ENCODE assay signal across 8 cellular contexts in genomic region chr15:78065973-78066946, GRCh38. TPM values are rescaled to one million over a fixed set of nuclear protein-coding genes. Genes with fewer than 3 reads are reported as not detected.
DNase-seq lines count a peak whose midpoint lies in the region; ATAC-seq and TF ChIP-seq lines count a peak whose summit lies in the region.

No MANE protein-coding gene starts in this region.

- intact Hi-C loops in CD8-positive, alpha-beta T cell (cut with DNase I, micrococcal nuclease): no loop called here
- intact Hi-C loops in vagina (cut with DNase I): no loop called here

- H3K4me1 Mint-ChIP-seq in CD8-positive, alpha-beta T cell (ENCODE audit: low read depth): peaks cover 20% of the 10 kb centered on the region
- H3K4me1 Mint-ChIP-seq in endodermal cell: peaks cover 44% of the 10 kb centered on the region

- no peaks in the 10 kb centered on the region for H3K36me3 ChIP-seq in CD8-positive, alpha-beta T cell (ENCODE audit: insufficient read depth, low read length)
- H3K36me3 ChIP-seq in vagina (no peaks in the 10 kb centered on the region), endodermal cell (ENCODE audit: control insufficient read depth, insufficient read depth, low read length) (no peaks in the 10 kb centered on the region)

- TF ChIP-seq POLR2A in vagina (IDR thresholded peaks at IDR 0.05): no peak

- H3K36me3 Mint-ChIP-seq in CD8-positive, alpha-beta T cell: peaks cover under 1% of the 10 kb centered on the region
- no peaks in the 10 kb centered on the region for H3K36me3 Mint-ChIP-seq in endodermal cell (ENCODE audit: low read depth)

- H3K27ac ChIP-seq in CD8-positive, alpha-beta T cell (ENCODE audit: low read depth, low read length): peak overlapping the region; percentile 1
- H3K27ac ChIP-seq in vagina (peak overlapping the region; percentile 87), endodermal cell (ENCODE audit: low read depth, low read length) (no peak overlapping the region)

- no peaks in the 10 kb centered on the region for H3K9me3 ChIP-seq in CD8-positive, alpha-beta T cell (ENCODE audit: low read length)
- H3K9me3 ChIP-seq in vagina (no peaks in the 10 kb centered on the region), endodermal cell (ENCODE audit: control insufficient read depth, low read length) (no peaks in the 10 kb centered on the region)

- CTCF ChIA-PET in CD8-positive, alpha-beta T cell (lab: Charles Lee): interaction anchor here (0.7 to 4.3 kb wide), 9 partner anchors 10 to 42 kb away, joined by 3 to 24 read pairs (median 4); no protein-coding TSS in a partner anchor

- no peaks in the 10 kb centered on the region for H3K27me3 ChIP-seq in CD8-positive, alpha-beta T cell (ENCODE audit: insufficient read depth, low read length)
- H3K27me3 ChIP-seq in vagina: no peaks in the 10 kb centered on the region
- H3K27me3 ChIP-seq in endodermal cell (ENCODE audit: control insufficient read depth, insufficient read depth, low read length, poor library complexity, severe bottlenecking): peaks cover 48% of the 10 kb centered on the region

- no peaks in the 10 kb centered on the region for H3K9me3 Mint-ChIP-seq in CD8-positive, alpha-beta T cell
- no peaks in the 10 kb centered on the region for H3K9me3 Mint-ChIP-seq in endodermal cell

- H3K27ac Mint-ChIP-seq in CD8-positive, alpha-beta T cell: no peak overlapping the region
- no peak overlapping the region for H3K27ac Mint-ChIP-seq in endodermal cell

- H3K27me3 Mint-ChIP-seq in CD8-positive, alpha-beta T cell (ENCODE audit: low read depth): no peaks in the 10 kb centered on the region
- H3K27me3 Mint-ChIP-seq in endodermal cell (ENCODE audit: insufficient read depth): peaks cover 7% of the 10 kb centered on the region

- no peak overlapping the region for H3K9ac ChIP-seq in endodermal cell (ENCODE audit: extremely low read depth, low read length, poor library complexity, severe bottlenecking)

- H3K4me3 Mint-ChIP-seq in CD8-positive, alpha-beta T cell: peak overlapping the region; percentile 76
- H3K4me3 Mint-ChIP-seq in endodermal cell: no peak overlapping the region

- POLR2A ChIA-PET in CD8-positive, alpha-beta T cell (lab: Charles Lee): interaction anchor here (0.5 to 5.0 kb wide), 5 partner anchors 9 to 53 kb away, joined by 3 to 52 read pairs (median 37); no protein-coding TSS in a partner anchor

- no peak for DNase-seq in CD8-positive, alpha-beta T cell
- peak; percentile 67 for DNase-seq in NAMALWA (ENCODE audit: low spot score)
- DNase-seq in glomerular visceral epithelial cell (ENCODE audit: extremely low spot score): peak; percentile 65
- DNase-seq in vagina (ENCODE audit: extremely low spot score in 2 of 2): no peak
- DNase-seq in endodermal cell: no peak
- DNase-seq in NCI-H526 (lab: John Stamatoyannopoulos, UW): no peak
- no peak for DNase-seq in activated effector memory CD4-positive, alpha-beta T cell treated with Interleukin-2 at 50 U/mL for 16 hours

- TF ChIP-seq CTCF in CD8-positive, alpha-beta T cell (IDR thresholded peaks at IDR 0.05): no peak
- TF ChIP-seq CTCF in vagina (IDR thresholded peaks at IDR 0.05) (no peak), endodermal cell (conservative IDR thresholded peaks at IDR 0.05) (no peak)

- WGBS in endodermal cell (ENCODE audit: insufficient coverage in 1 of 2, insufficient read length in 1 of 2), 2 experiments: 81 to 82% methylated on average over 4 to 7 of the region's 7 CpGs

- peaks cover 92% of the 10 kb centered on the region for H3K4me1 ChIP-seq in CD8-positive, alpha-beta T cell (ENCODE audit: insufficient read depth, low read length)
- peaks cover 98% of the 10 kb centered on the region for H3K4me1 ChIP-seq in vagina
- peaks cover 2% of the 10 kb centered on the region for H3K4me1 ChIP-seq in endodermal cell (ENCODE audit: control insufficient read depth, insufficient read depth, low read length)

- ATAC-seq in CD8-positive, alpha-beta T cell: no peak
- peak; percentile 33 for ATAC-seq in GM19468 (IDR thresholded peaks at IDR 0.05; ENCODE audit: extremely low read depth, unreplicated experiment)

- no peak overlapping the region for H3K4me3 ChIP-seq in CD8-positive, alpha-beta T cell (ENCODE audit: low read depth, low read length)
- H3K4me3 ChIP-seq in vagina (no peak overlapping the region), endodermal cell (ENCODE audit: low read length) (no peak overlapping the region)

RNA-seq across cellular contexts. Expression of gene TBC1D2B, which starts 11.3 kb away (rescaled TPM):
- total RNA-seq in CD8-positive, alpha-beta T cell: 100 to 1,000 TPM in 1 of 2 experiments, 10 to 100 TPM in 1; 88.7 to 101 TPM
- total RNA-seq in vagina (63.6 TPM), endodermal cell (10 to 100 TPM; 13.8 to 23.8 TPM)
- 10.7 TPM for polyA plus RNA-seq in endodermal cell (2013, experiment 1 of 2)
- 12.9 TPM for polyA plus RNA-seq in endodermal cell (2013, experiment 2 of 2)

RNA-seq across cellular contexts. Expression of gene SH2D7, which starts 26.1 kb away (rescaled TPM):
- not detected for total RNA-seq in CD8-positive, alpha-beta T cell
- total RNA-seq in vagina (not detected), endodermal cell (not detected)
- polyA plus RNA-seq in endodermal cell (2013, experiment 1 of 2): not detected
- not detected for polyA plus RNA-seq in endodermal cell (2013, experiment 2 of 2)

Comparison
In these comparisons a context has a peak if more than half of its experiments do, and no peak if none do; other contexts are left out.
1. DNase-seq: peak in NAMALWA (single experiment) and glomerular visceral epithelial cell (single experiment); none in CD8-positive, alpha-beta T cell (0 of 7), vagina (0 of 2), endodermal cell (single experiment), NCI-H526 (0 of 2) and activated effector memory CD4-positive, alpha-beta T cell treated with Interleukin-2 at 50 U/mL for 16 hours (single experiment).